16 cellular contexts compared by ENCODE assay signal in the genomic region with DNA sequence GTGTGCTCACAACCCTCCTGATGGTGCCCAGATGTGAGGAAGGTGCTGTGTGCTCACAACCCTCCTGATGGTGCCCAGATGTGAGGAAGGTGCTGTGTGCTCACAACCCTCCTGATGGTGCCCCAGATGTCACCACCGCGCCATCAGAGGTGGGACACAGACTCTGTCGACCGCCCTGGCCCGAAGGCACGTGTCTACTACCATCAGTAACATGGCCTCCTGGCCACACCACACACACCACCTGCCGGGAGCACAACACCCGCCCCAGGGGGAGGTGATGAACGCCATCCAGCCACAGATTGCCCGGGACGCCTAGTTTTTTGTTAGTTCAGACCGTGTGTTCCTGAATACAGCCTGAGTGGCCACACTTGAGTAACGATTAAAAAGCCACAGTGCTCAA. TPM values are rescaled to one million over a fixed set of nuclear protein-coding genes. Genes with fewer than 3 reads are reported as not detected.
DNase-seq lines count a peak whose midpoint lies in the region; ATAC-seq and TF ChIP-seq lines count a peak whose summit lies in the region.
"Had no signal": no experiment of that assay in that cellular context is flagged by ENCODE, and none has a peak within 500 bp of the region (broad histone marks: within the 10 kb centered on the region; RNA-seq: fewer than 3 reads in every experiment).

No MANE protein-coding gene starts in this region.

- no peak overlapping the region for H3K9ac ChIP-seq in DND-41 (ENCODE audit: low read depth, low read length)

- no peak overlapping the region for H2AFZ ChIP-seq in DND-41 (ENCODE audit: low read depth, low read length)

- TF ChIP-seq CTCF in DND-41 (IDR thresholded peaks at IDR 0.05; ENCODE audit: borderline replicate concordance, extremely low read depth, low read length, poor library complexity, severe bottlenecking) (no peak), Peyer's patch (IDR thresholded peaks at IDR 0.05) (no peak), mucosa of descending colon (IDR thresholded peaks at IDR 0.05) (no peak), sigmoid colon (IDR thresholded peaks at IDR 0.05) (no peak)

- ATAC-seq in DND-41 (ENCODE audit: insufficient read depth, low read depth) = no peak
- no peak for ATAC-seq in mucosa of descending colon
- no peak for ATAC-seq in HG03432 (IDR thresholded peaks at IDR 0.05; ENCODE audit: unreplicated experiment)

- H3K36me3 ChIP-seq in DND-41 (ENCODE audit: insufficient read depth, low read length) (peaks cover 92% of the 10 kb centered on the region), Peyer's patch (no peaks in the 10 kb centered on the region), mucosa of descending colon (ENCODE audit: low read depth) (no peaks in the 10 kb centered on the region), sigmoid colon (peaks cover 0 to 13% (median 0%) of the 10 kb centered on the region in 4 donors)

- peaks cover 99% of the 10 kb centered on the region for H3K79me2 ChIP-seq in DND-41 (ENCODE audit: insufficient read depth, low read length)

- no peak overlapping the region for H3K4me2 ChIP-seq in DND-41 (ENCODE audit: insufficient read depth, low read length)

- TF ChIP-seq EP300 in sigmoid colon (IDR thresholded peaks at IDR 0.05) = no peak

- H4K20me1 ChIP-seq in DND-41 (ENCODE audit: insufficient read depth, low read length) = peaks cover 85% of the 10 kb centered on the region

- intact Hi-C loops in mucosa of descending colon (cut with DNase I, micrococcal nuclease) (no loop called here), sigmoid colon (cut with DNase I) (no loop called here)

- 95% methylated on average over 13 of the region's 13 CpGs for WGBS in sigmoid colon, 2 donors

- H3K27ac ChIP-seq in DND-41 (ENCODE audit: low read length) = peak overlapping the region; percentile 61
- H3K27ac ChIP-seq in Peyer's patch = no peak overlapping the region
- H3K27ac ChIP-seq in sigmoid colon = peak overlapping the region in 2 of 4 donors; percentile 13 to 16
- H3K27ac ChIP-seq: C4-2B had no signal

- H3K9me3 ChIP-seq in DND-41 (ENCODE audit: insufficient read depth, low read length, severe bottlenecking) (no peaks in the 10 kb centered on the region), Peyer's patch (no peaks in the 10 kb centered on the region), mucosa of descending colon (no peaks in the 10 kb centered on the region), sigmoid colon (no peaks in the 10 kb centered on the region)

- no peaks in the 10 kb centered on the region for H3K27me3 ChIP-seq in DND-41 (ENCODE audit: insufficient read depth, low read length, poor library complexity)
- H3K27me3 ChIP-seq in Peyer's patch = no peaks in the 10 kb centered on the region
- H3K27me3 ChIP-seq in sigmoid colon = no peaks in the 10 kb centered on the region

- H3K4me3 ChIP-seq in DND-41 (ENCODE audit: low read depth in 1 of 2, low read length in 2 of 2) = no peak overlapping the region
- H3K4me3 ChIP-seq in Peyer's patch = no peak overlapping the region
- H3K4me3 ChIP-seq in mucosa of descending colon = no peak overlapping the region
- no peak overlapping the region for H3K4me3 ChIP-seq in sigmoid colon

- H3K4me1 ChIP-seq in DND-41 (ENCODE audit: insufficient read depth, low read length) (peaks cover 70% of the 10 kb centered on the region), Peyer's patch (no peaks in the 10 kb centered on the region), mucosa of descending colon (ENCODE audit: low read depth) (no peaks in the 10 kb centered on the region), sigmoid colon (peaks cover 0 to 60% (median 37%) of the 10 kb centered on the region in 4 donors)

- DNase-seq in DND-41 (no peak), Peyer's patch (peak in 2 of 3 donors; percentile 32 to 40), mucosa of descending colon (peak in 2 of 3 donors; percentile 14 to 46), sigmoid colon (peak; percentile 63), DMS 273 treated with DMSO at 0.1 percent for 48 hours (lab: John Stamatoyannopoulos, UW) (no peak), DMS153 treated with DMSO at 0.1 percent for 48 hours (lab: John Stamatoyannopoulos, UW; ENCODE audit: unreplicated experiment) (no peak)
- DNase-seq: GOT3, MM.1S, NCI-H1092, NCI-H1436 treated with DMSO at 0.1 percent for 48 hours, NCI-H2029 treated with DMSO at 0.1 percent for 48 hours, NCI-H510A, RPMI8226, SIG-M5 had no signal

- TF ChIP-seq POLR2A in Peyer's patch (IDR thresholded peaks at IDR 0.05) (no peak), sigmoid colon (IDR thresholded peaks at IDR 0.05) (no peak)

RNA-seq across cellular contexts. Expression of a gene that starts 24.5 kb away (rescaled TPM):
- total RNA-seq in Peyer's patch (100 to 1,000 TPM in 3 of 4 donors, 10 to 100 TPM in 1; 28.9 to 198 (median 102) TPM), mucosa of descending colon (100 to 1,000 TPM in 1 of 3 donors, 10 to 100 TPM in 2; 41.4 to 147 (median 44.0) TPM), sigmoid colon (100 to 1,000 TPM in 3 of 4 donors, 10 to 100 TPM in 1; 77.0 to 196 (median 139) TPM)
- polyA plus RNA-seq in sigmoid colon = 10 to 100 TPM in 1 of 3 donors, 1 to 10 TPM in 2; 1.8 to 16.4 (median 3.0) TPM

Comparison
In these comparisons a context has a peak if more than half of its experiments do, and no peak if none do; other contexts are left out.
1. DNase-seq: peak in Peyer's patch (2 of 3), mucosa of descending colon (2 of 3) and sigmoid colon (single experiment); none in DND-41 (single experiment), DMS 273 treated with DMSO at 0.1 percent for 48 hours (single experiment) and DMS153 treated with DMSO at 0.1 percent for 48 hours (single experiment).